In genomic region chr3:170815340-170815739, GRCh38 we compare ENCODE assay signal across 13 cellular contexts. TPM values are rescaled to one million over a fixed set of nuclear protein-coding genes. Genes with fewer than 3 reads are reported as not detected.
DNase-seq lines count a peak whose midpoint lies in the region; ATAC-seq and TF ChIP-seq lines count a peak whose summit lies in the region.
"Had no signal": no experiment of that assay in that cellular context is flagged by ENCODE, and none has a peak within 500 bp of the region (broad histone marks: within the 10 kb centered on the region; RNA-seq: fewer than 3 reads in every experiment).

No MANE protein-coding gene starts in this region.

- H3K36me3 ChIP-seq in aorta (ENCODE audit: control insufficient read depth in 1 of 2, insufficient read depth in 2 of 2, low read length in 1 of 2) (no peaks in the 10 kb centered on the region), MM.1S (replicated peaks; ENCODE audit: insufficient read depth, low read length) (no peaks in the 10 kb centered on the region)

- no peak overlapping the region for H3K27ac Mint-ChIP-seq in activated T-helper 1 cell treated with anti-CD3 and anti-CD28 coated beads, Interleukin-12 subunit alpha, Interleukin-12 subunit beta, Interleukin-2, Interleukin-4 antibody, amounts not matched to agents 30 ng/mL and 10 ng/mL and 1 ng/mL, durations not matched to agents 14 hours and 24 hours and 36 hours
- H3K27ac Mint-ChIP-seq: activated T-cell treated with anti-CD3 and anti-CD28 coated beads, Interleukin-2, amount 50 U/mL, for 24 hours had no signal

- no peaks in the 10 kb centered on the region for H3K79me2 ChIP-seq in MM.1S (ENCODE audit: low read length)

- H3K9me3 ChIP-seq in aorta (ENCODE audit: control insufficient read depth, low read length) (no peaks in the 10 kb centered on the region), MM.1S (replicated peaks; ENCODE audit: insufficient read depth, low read length) (no peaks in the 10 kb centered on the region)

- H3K27ac ChIP-seq in aorta (ENCODE audit: low read depth in 1 of 2, low read length in 2 of 2) (no peak overlapping the region), MM.1S (ENCODE audit: low read length) (no peak overlapping the region)
- H3K27ac ChIP-seq: coronary artery had no signal

- H3K4me3 ChIP-seq in aorta (ENCODE audit: low read length in 2 of 2), result no peak overlapping the region
- no peak overlapping the region for H3K4me3 ChIP-seq in MM.1S (ENCODE audit: low read length)
- H3K4me3 ChIP-seq: coronary artery had no signal

- H3K36me3 Mint-ChIP-seq in activated T-helper 1 cell treated with anti-CD3 and anti-CD28 coated beads, Interleukin-12 subunit alpha, Interleukin-12 subunit beta, Interleukin-2, Interleukin-4 antibody, amounts not matched to agents 30 ng/mL and 10 ng/mL and 1 ng/mL, durations not matched to agents 14 hours and 24 hours and 36 hours (ENCODE audit: low read depth), result no peaks in the 10 kb centered on the region

- no peak overlapping the region for H2AFZ ChIP-seq in MM.1S (ENCODE audit: low read length)

- H3K4me1 Mint-ChIP-seq in activated T-helper 1 cell treated with anti-CD3 and anti-CD28 coated beads, Interleukin-12 subunit alpha, Interleukin-12 subunit beta, Interleukin-2, Interleukin-4 antibody, amounts not matched to agents 30 ng/mL and 10 ng/mL and 1 ng/mL, durations not matched to agents 14 hours and 24 hours and 36 hours (ENCODE audit: low read depth), result peaks cover 6% of the 10 kb centered on the region

- no peaks in the 10 kb centered on the region for H3K9me2 ChIP-seq in MM.1S (replicated peaks; ENCODE audit: insufficient read depth, low read length)

- no peaks in the 10 kb centered on the region for H3K9me3 Mint-ChIP-seq in activated T-helper 1 cell treated with anti-CD3 and anti-CD28 coated beads, Interleukin-12 subunit alpha, Interleukin-12 subunit beta, Interleukin-2, Interleukin-4 antibody, amounts not matched to agents 30 ng/mL and 10 ng/mL and 1 ng/mL, durations not matched to agents 14 hours and 24 hours and 36 hours
- H3K9me3 Mint-ChIP-seq: activated T-cell treated with anti-CD3 and anti-CD28 coated beads, Interleukin-2, amount 50 U/mL, for 24 hours had no signal

- no peaks in the 10 kb centered on the region for H3K4me1 ChIP-seq in aorta (ENCODE audit: control insufficient read depth in 1 of 2, insufficient read depth in 2 of 2, low read length in 2 of 2)
- H3K4me1 ChIP-seq in MM.1S (ENCODE audit: low read length), result peaks cover 14% of the 10 kb centered on the region; the same call in 1 of the 2 replicates

- ATAC-seq in aorta (ENCODE audit: low FRiP score) (no peak), HG03097 (IDR thresholded peaks at IDR 0.05; ENCODE audit: low FRiP score, unreplicated experiment) (no peak)

- no peaks in the 10 kb centered on the region for H3K27me3 ChIP-seq in aorta (ENCODE audit: control insufficient read depth in 1 of 2, insufficient read depth in 2 of 2, low read length in 1 of 2)
- no peaks in the 10 kb centered on the region for H3K27me3 ChIP-seq in MM.1S (replicated peaks; ENCODE audit: insufficient read depth, low read length)

- H3K4me2 ChIP-seq in MM.1S (ENCODE audit: low read depth, low read length), result no peak overlapping the region

- DNase-seq in COR-L47 (lab: John Stamatoyannopoulos, UW) (peak; percentile 89), NCI-H1092 treated with DMSO at 0.1 percent for 48 hours (lab: John Stamatoyannopoulos, UW) (peak; percentile 51), NCI-H774 (lab: John Stamatoyannopoulos, UW) (peak; percentile 79), islet precursor cell (peak; percentile 61), aorta (no peak), MM.1S (no peak)
- DNase-seq in activated T-helper 1 cell treated with anti-CD3 and anti-CD28 coated beads, Interleukin-12 subunit alpha, Interleukin-12 subunit beta, Interleukin-2, Interleukin-4 antibody, amounts not matched to agents 30 ng/mL and 10 ng/mL and 1 ng/mL, durations not matched to agents 14 hours and 24 hours and 36 hours (ENCODE audit: low spot score), result no peak
- DNase-seq: activated T-cell treated with anti-CD3 and anti-CD28 coated beads, Interleukin-2, amount 50 U/mL, for 24 hours; GOT3; hypothalamus; retina had no signal

- H3K27me3 Mint-ChIP-seq in activated T-helper 1 cell treated with anti-CD3 and anti-CD28 coated beads, Interleukin-12 subunit alpha, Interleukin-12 subunit beta, Interleukin-2, Interleukin-4 antibody, amounts not matched to agents 30 ng/mL and 10 ng/mL and 1 ng/mL, durations not matched to agents 14 hours and 24 hours and 36 hours (ENCODE audit: insufficient read depth), result peaks cover 6% of the 10 kb centered on the region
- H3K27me3 Mint-ChIP-seq: activated T-cell treated with anti-CD3 and anti-CD28 coated beads, Interleukin-2, amount 50 U/mL, for 24 hours had no signal

- no peaks in the 10 kb centered on the region for H4K20me1 ChIP-seq in MM.1S (ENCODE audit: insufficient read depth, low read length)

- WGBS in aorta, 2 donors, result 63 to 65% methylated on average over 8 of the region's 8 CpGs

- no peak overlapping the region for H3K4me3 Mint-ChIP-seq in activated T-helper 1 cell treated with anti-CD3 and anti-CD28 coated beads, Interleukin-12 subunit alpha, Interleukin-12 subunit beta, Interleukin-2, Interleukin-4 antibody, amounts not matched to agents 30 ng/mL and 10 ng/mL and 1 ng/mL, durations not matched to agents 14 hours and 24 hours and 36 hours
- H3K4me3 Mint-ChIP-seq: activated T-cell treated with anti-CD3 and anti-CD28 coated beads, Interleukin-2, amount 50 U/mL, for 24 hours had no signal

- no peak for TF ChIP-seq CTCF in MM.1S (IDR thresholded peaks at IDR 0.05; ENCODE audit: low read length)

- H3F3A ChIP-seq in MM.1S (ENCODE audit: insufficient read depth, low read length), result no peaks in the 10 kb centered on the region

- H3K9ac ChIP-seq in MM.1S (ENCODE audit: low read length), result no peak overlapping the region

- intact Hi-C loops in aorta (cut with DNase I), result loop anchor here (2.0 to 10.0 kb wide), 2 partner anchors 261 to 397 kb away; partner anchors contain the start of gene CLDN11 (in 1 of the 2)
- intact Hi-C loops in activated T-helper 1 cell treated with anti-CD3 and anti-CD28 coated beads, Interleukin-12 subunit alpha, Interleukin-12 subunit beta, Interleukin-2, Interleukin-4 antibody, amounts not matched to agents 30 ng/mL and 10 ng/mL and 1 ng/mL, durations not matched to agents 14 hours and 24 hours and 36 hours (cut with micrococcal nuclease), result no loop called here

RNA-seq across cellular contexts. Expression of gene RPL22L1, which starts 54.7 kb away (rescaled TPM):
- total RNA-seq in aorta, result 10 to 100 TPM; 33.5 to 48.9 TPM
- 10 to 100 TPM; 54.0 to 93.9 TPM for polyA plus RNA-seq in aorta
- 123 and 145 TPM in 2 replicates for total RNA-seq in activated T-helper 1 cell treated with anti-CD3 and anti-CD28 coated beads, Interleukin-12 subunit alpha, Interleukin-12 subunit beta, Interleukin-2, Interleukin-4 antibody, amounts not matched to agents 30 ng/mL and 10 ng/mL and 1 ng/mL, durations not matched to agents 14 hours and 24 hours and 36 hours

Comparison
In these comparisons a context has a peak if more than half of its experiments do, and no peak if none do; other contexts are left out.
1. DNase-seq: peak in COR-L47 (single experiment), NCI-H1092 treated with DMSO at 0.1 percent for 48 hours (single experiment), NCI-H774 (single experiment) and islet precursor cell (single experiment); none in aorta (0 of 2), MM.1S (single experiment) and activated T-helper 1 cell treated with anti-CD3 and anti-CD28 coated beads, Interleukin-12 subunit alpha, Interleukin-12 subunit beta, Interleukin-2, Interleukin-4 antibody, amounts not matched to agents 30 ng/mL and 10 ng/mL and 1 ng/mL, durations not matched to agents 14 hours and 24 hours and 36 hours (single experiment).